In genomic region chr2:110443305-110444005, GRCh38 we compare ENCODE assay signal across 2 cellular contexts. TPM values are rescaled to one million over a fixed set of nuclear protein-coding genes. Genes with fewer than 3 reads are reported as not detected.
"Had no signal": no experiment of that assay in that cellular context is flagged by ENCODE, and none has a peak within 500 bp of the region (broad histone marks: within the 10 kb centered on the region; RNA-seq: fewer than 3 reads in every experiment).

No MANE protein-coding gene starts in this region.

RNA-seq across cellular contexts. Expression of gene LIMS4, which starts 29.2 kb away (rescaled TPM):
- total RNA-seq: left lobe of liver had no signal
- polyA plus RNA-seq: liver had no signal
